Comparison of ENCODE assay signal across 24 cellular contexts in genomic region chr7:156496491-156497264, GRCh38.
A peak's percentile ranks its signal among the peaks of the same experiment; 100 is the strongest.
DNase-seq lines count a peak whose midpoint lies in the region; ATAC-seq and TF ChIP-seq lines count a peak whose summit lies in the region.
"Had no signal": no experiment of that assay in that cellular context is flagged by ENCODE, and none has a peak within 500 bp of the region (broad histone marks: within the 10 kb centered on the region; RNA-seq: fewer than 3 reads in every experiment).

No MANE protein-coding gene starts in this region.

- DNase-seq in NCI-H1417 treated with DMSO at 0.1 percent for 48 hours (lab: John Stamatoyannopoulos, UW) = peak; percentile 83
- peak; percentile 83 for DNase-seq in NCI-H748 (lab: John Stamatoyannopoulos, UW; ENCODE audit: unreplicated experiment)
- DNase-seq in right lobe of liver = no peak
- DNase-seq in G401 (ENCODE audit: low spot score) = no peak
- no peak for DNase-seq in naive thymus-derived CD8-positive, alpha-beta T cell
- DNase-seq: activated CD4-positive, alpha-beta T cell treated with anti-CD3 and anti-CD28 coated beads, Interleukin-2, amount 50 U/mL, for 48 hours; activated effector memory CD4-positive, alpha-beta T cell treated with Interleukin-2 at 50 U/mL for 16 hours; activated naive CD8-positive, alpha-beta T cell treated with anti-CD3 and anti-CD28 coated beads for 36 hours; caudate nucleus; CD4-positive, CD25-positive, alpha-beta regulatory T cell; DMS 273 treated with DMSO at 0.1 percent for 48 hours; GDM1; PC-3; psoas muscle; SHP77; stimulated activated CD4-positive, alpha-beta T cell treated with anti-CD3 and anti-CD28 coated beads, Interleukin-1b, Interleukin-23, amount 100 ng/mL, for 48 hours; T-helper 9 cell; transverse colon had no signal

- ATAC-seq in right lobe of liver (peak; percentile 74 to 85 (median 80)), HG03097 (IDR thresholded peaks at IDR 0.05; ENCODE audit: low FRiP score, unreplicated experiment) (no peak)
- ATAC-seq in naive thymus-derived CD8-positive, alpha-beta T cell = no peak
- ATAC-seq: PC-3, psoas muscle had no signal

- WGBS in right lobe of liver (ENCODE audit: insufficient coverage, low coverage, low lambda C conversion rate, missing lambda C conversion rate) = 58% methylated on average over 15 of the region's 15 CpGs

- no peak overlapping the region for H3K4me3 Mint-ChIP-seq in naive thymus-derived CD8-positive, alpha-beta T cell
- H3K4me3 Mint-ChIP-seq: activated naive CD8-positive, alpha-beta T cell treated with anti-CD3 and anti-CD28 coated beads for 36 hours; CD4-positive, CD25-positive, alpha-beta regulatory T cell; dendritic cell treated with granulocyte-macrophage colony-stimulating factor and Interleukin-4, amounts not matched to agents 40 ng/mL and 50 ng/mL, for 4 days had no signal

- peaks cover 0 to 9% (median 0%) of the 10 kb centered on the region in 9 donors for H3K9me3 Mint-ChIP-seq in naive thymus-derived CD8-positive, alpha-beta T cell
- H3K9me3 Mint-ChIP-seq: activated naive CD8-positive, alpha-beta T cell treated with anti-CD3 and anti-CD28 coated beads for 36 hours; dendritic cell treated with granulocyte-macrophage colony-stimulating factor and Interleukin-4, amounts not matched to agents 40 ng/mL and 50 ng/mL, for 4 days had no signal

- in situ Hi-C loops in G401 (cut with HindIII; ENCODE audit: low sequenced_read_pairs) = no loop called here

- TF ChIP-seq CTCF in HEK293 (tag by site-specific recombination; IDR thresholded peaks at IDR 0.05) (no peak), right lobe of liver (IDR thresholded peaks at IDR 0.05) (peak in 3 of 4 donors; percentile 9 to 17 (median 14))

- H3K9me3 ChIP-seq in HEK293 (ENCODE audit: control insufficient read depth, insufficient read depth, low read depth, low read length) (no peaks in the 10 kb centered on the region), right lobe of liver (no peaks in the 10 kb centered on the region)
- H3K9me3 ChIP-seq: neutrophil, psoas muscle, transverse colon had no signal

- CTCF ChIA-PET in HEK293 (lab: Yijun Ruan, JAX) = no interaction called here

- H3K4me1 ChIP-seq in HEK293 (ENCODE audit: control insufficient read depth, insufficient read depth, low read length) = no peaks in the 10 kb centered on the region
- no peaks in the 10 kb centered on the region for H3K4me1 ChIP-seq in right lobe of liver
- H3K4me1 ChIP-seq: ascending aorta, psoas muscle, transverse colon had no signal

- no peak for TF ChIP-seq POLR2A in right lobe of liver (IDR thresholded peaks at IDR 0.05)

- POLR2A ChIA-PET in HEK293 (lab: Yijun Ruan, JAX) = no interaction called here
- POLR2A ChIA-PET in naive thymus-derived CD8-positive, alpha-beta T cell (lab: Charles Lee) = no interaction called here

- H3K36me3 ChIP-seq in HEK293 (ENCODE audit: control insufficient read depth in 2 of 2, insufficient read depth in 1 of 2, low read length in 2 of 2) = no peaks in the 10 kb centered on the region
- no peaks in the 10 kb centered on the region for H3K36me3 ChIP-seq in right lobe of liver
- H3K36me3 ChIP-seq: ascending aorta, neutrophil, transverse colon had no signal

- H3K27ac ChIP-seq in HEK293 (ENCODE audit: extremely low read depth, low read depth, low read length) (no peak overlapping the region), right lobe of liver (no peak overlapping the region)
- H3K27ac ChIP-seq: ascending aorta, KMS-11, neutrophil, psoas muscle, transverse colon had no signal

- H3K36me3 Mint-ChIP-seq in naive thymus-derived CD8-positive, alpha-beta T cell = no peaks in the 10 kb centered on the region
- H3K36me3 Mint-ChIP-seq: activated naive CD8-positive, alpha-beta T cell treated with anti-CD3 and anti-CD28 coated beads for 36 hours; CD4-positive, CD25-positive, alpha-beta regulatory T cell had no signal

- H3K27me3 ChIP-seq in right lobe of liver = no peaks in the 10 kb centered on the region
- H3K27me3 ChIP-seq: ascending aorta, transverse colon had no signal

- no peaks in the 10 kb centered on the region for H3K4me1 Mint-ChIP-seq in naive thymus-derived CD8-positive, alpha-beta T cell
- H3K4me1 Mint-ChIP-seq: activated naive CD8-positive, alpha-beta T cell treated with anti-CD3 and anti-CD28 coated beads for 36 hours had no signal

- H3K27me3 Mint-ChIP-seq in naive thymus-derived CD8-positive, alpha-beta T cell = peaks cover 2 to 15% (median 6%) of the 10 kb centered on the region in 5 donors
- H3K27me3 Mint-ChIP-seq: activated naive CD8-positive, alpha-beta T cell treated with anti-CD3 and anti-CD28 coated beads for 36 hours; CD4-positive, CD25-positive, alpha-beta regulatory T cell had no signal

- intact Hi-C loops in right lobe of liver (cut with DNase I) = no loop called here

- H3K27ac Mint-ChIP-seq in naive thymus-derived CD8-positive, alpha-beta T cell = no peak overlapping the region
- H3K27ac Mint-ChIP-seq: activated naive CD8-positive, alpha-beta T cell treated with anti-CD3 and anti-CD28 coated beads for 36 hours; CD4-positive, CD25-positive, alpha-beta regulatory T cell; dendritic cell treated with granulocyte-macrophage colony-stimulating factor and Interleukin-4, amounts not matched to agents 40 ng/mL and 50 ng/mL, for 4 days had no signal

- H3K4me3 ChIP-seq in HEK293 (ENCODE audit: low read depth, low read length) (no peak overlapping the region), right lobe of liver (peak overlapping the region in 1 of 3 donors; percentile 29)
- H3K4me3 ChIP-seq: ascending aorta, psoas muscle, transverse colon had no signal

TF ChIP-seq in HEK293, 187 proteins besides CTCF, POLR2A, EP300 and RAD21:
- no peak for TF ChIP-seq BCL11B (tag by site-specific recombination; IDR thresholded peaks at IDR 0.05; ENCODE audit: low read depth)
- no peak for TF ChIP-seq ZNF521 (tag by site-specific recombination; IDR thresholded peaks at IDR 0.05)
- TF ChIP-seq ZNF341 (tag by site-specific recombination; IDR thresholded peaks at IDR 0.05; ENCODE audit: low read depth) = peak; percentile 35; the same call in 1 of the 2 replicates
- peak; percentile 19; the same call in 1 of the 2 replicates for TF ChIP-seq OSR2 (tag by site-specific recombination; IDR thresholded peaks at IDR 0.05)
- peak; percentile 61; the same call in 1 of the 2 replicates for TF ChIP-seq PRDM10 (tag by site-specific recombination; IDR thresholded peaks at IDR 0.05)
- no peak for TF ChIP-seq ZNF138 (tag by site-specific recombination; IDR thresholded peaks at IDR 0.05; ENCODE audit: borderline replicate concordance)
- no peak for TF ChIP-seq OVOL3 (tag by site-specific recombination; IDR thresholded peaks at IDR 0.05)

Comparison
In these comparisons a context has a peak if more than half of its experiments do, and no peak if none do; other contexts are left out.
1. DNase-seq: peak in NCI-H1417 treated with DMSO at 0.1 percent for 48 hours (single experiment) and NCI-H748 (single experiment); none in right lobe of liver (0 of 3), G401 (single experiment) and naive thymus-derived CD8-positive, alpha-beta T cell (0 of 10).
2. ATAC-seq: peak in right lobe of liver (4 of 4); none in naive thymus-derived CD8-positive, alpha-beta T cell (0 of 2) and HG03097 (single experiment).